ENCODE assay signal across 1 cellular context in the genomic region with DNA sequence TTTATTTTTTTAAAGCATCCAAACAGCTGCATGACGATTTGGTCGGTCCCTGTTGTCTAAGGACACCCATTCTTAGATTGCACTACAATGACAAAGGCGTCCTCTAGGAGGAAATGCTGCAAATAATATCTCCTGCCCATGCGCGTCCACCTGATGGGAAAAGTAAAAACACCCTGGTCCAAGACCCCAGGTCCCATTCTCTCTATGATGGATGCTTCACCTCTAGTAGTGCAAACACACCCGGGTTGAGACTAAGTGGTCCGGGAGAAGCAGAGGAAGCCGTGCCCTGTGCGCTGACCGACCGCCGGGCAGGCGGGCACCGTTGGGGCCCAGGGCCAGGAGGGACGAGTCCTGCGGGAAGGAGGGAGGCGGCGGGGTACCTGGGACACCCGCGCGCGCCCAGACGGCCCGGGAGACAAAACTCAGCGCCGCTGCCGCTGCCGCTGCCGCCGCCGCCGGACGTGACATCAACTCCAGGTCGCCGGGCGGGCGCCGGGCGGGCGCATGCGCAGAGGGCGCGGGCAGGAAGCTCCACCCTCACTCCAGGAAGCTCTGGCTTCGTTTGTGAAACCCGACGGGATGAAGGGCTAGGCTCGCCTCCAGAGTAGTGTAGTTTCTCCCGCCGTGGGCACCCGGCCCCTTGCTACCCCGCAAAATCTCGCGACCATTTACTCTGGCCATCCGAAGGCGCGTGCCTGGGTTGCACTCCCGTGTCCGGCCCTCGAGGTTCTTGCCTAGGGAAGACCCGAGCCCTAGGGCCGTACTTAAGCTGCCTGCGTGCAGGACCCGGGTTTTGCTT.
A peak's percentile ranks its signal among the peaks of the same experiment; 100 is the strongest.
TF ChIP-seq lines count a peak whose summit lies in the region.

TSS of gene TBC1D7 (minus strand) at position 462 of the 799 bp plus-strand sequence. CDS start 1,639 bp downstream, outside the sequence.

TF ChIP-seq in HepG2, 621 proteins besides CTCF, POLR2A, EP300 and RAD21 (continued from another document and continues in another):
- TF ChIP-seq TERF1 (CRISPR knock-in tag; IDR thresholded peaks at IDR 0.05) (no peak), ZBTB38 (CRISPR knock-in tag; IDR thresholded peaks at IDR 0.05) (no peak; the same call in 1 of the 2 replicates), U2AF2 (IDR thresholded peaks at IDR 0.05; ENCODE audit: low read depth, low read length) (no peak), ZNF629 (CRISPR knock-in tag; conservative IDR thresholded peaks at IDR 0.05) (no peak), KDM1A (CRISPR knock-in tag; IDR thresholded peaks at IDR 0.05) (0 out of 2 replicates have a peak, but pooled peaks have one; percentile 31), ZNF550 (CRISPR knock-in tag; IDR thresholded peaks at IDR 0.05; ENCODE audit: borderline replicate concordance) (0 out of 2 replicates have a peak, but pooled peaks have one; percentile 40), ZBTB20 (CRISPR knock-in tag; IDR thresholded peaks at IDR 0.05; ENCODE audit: borderline replicate concordance, low read depth) (peak; percentile 24; the same call in 1 of the 2 replicates), MED13 (CRISPR knock-in tag; IDR thresholded peaks at IDR 0.05) (0 out of 2 replicates have a peak, but pooled peaks have one; percentile 22), ZNF329 (CRISPR knock-in tag; IDR thresholded peaks at IDR 0.05; ENCODE audit: low read depth) (no peak), NR2F1 (CRISPR knock-in tag; IDR thresholded peaks at IDR 0.05) (no peak), ZNF782 (CRISPR knock-in tag; IDR thresholded peaks at IDR 0.05; ENCODE audit: borderline replicate concordance) (no peak), GABPB1 (CRISPR knock-in tag; IDR thresholded peaks at IDR 0.05) (peak; percentile 97), MEIS2 (CRISPR knock-in tag; IDR thresholded peaks at IDR 0.05) (no peak), CBX2 (IDR thresholded peaks at IDR 0.05; ENCODE audit: low read depth, low read length) (no peak), CBX2 (CRISPR knock-in tag; IDR thresholded peaks at IDR 0.05; ENCODE audit: low read depth) (peak; percentile 84), SAFB2 (CRISPR knock-in tag; IDR thresholded peaks at IDR 0.05; ENCODE audit: borderline replicate concordance, low read depth) (no peak), KDM5B (CRISPR knock-in tag; IDR thresholded peaks at IDR 0.05; ENCODE audit: borderline replicate concordance) (peak; percentile 84), ZNF326 (CRISPR knock-in tag; IDR thresholded peaks at IDR 0.05; ENCODE audit: borderline replicate concordance) (no peak), ZNF451 (CRISPR knock-in tag; IDR thresholded peaks at IDR 0.05) (0 out of 2 replicates have a peak, but pooled peaks have one; percentile 77), ZNF737 (CRISPR knock-in tag; IDR thresholded peaks at IDR 0.05; ENCODE audit: borderline replicate concordance) (peak; percentile 90; the same call in 1 of the 2 replicates), SNAI1 (CRISPR knock-in tag; IDR thresholded peaks at IDR 0.05; ENCODE audit: borderline replicate concordance) (no peak), SPEN (CRISPR knock-in tag; IDR thresholded peaks at IDR 0.05; ENCODE audit: low read depth) (peak; percentile 91), SATB2 (CRISPR knock-in tag; IDR thresholded peaks at IDR 0.05) (no peak; the same call in 1 of the 2 replicates), ZNF18 (CRISPR knock-in tag; IDR thresholded peaks at IDR 0.05; ENCODE audit: insufficient replicate concordance) (no peak), MIER2 (CRISPR knock-in tag; IDR thresholded peaks at IDR 0.05) (peak; percentile 37; the same call in 1 of the 2 replicates), HNRNPH1 (optimal IDR thresholded peaks at IDR 0.05; ENCODE audit: low read depth, low read length) (no peak), ZNF337 (CRISPR knock-in tag; IDR thresholded peaks at IDR 0.05; ENCODE audit: borderline replicate concordance, low read depth) (no peak), HOXD1 (CRISPR knock-in tag; IDR thresholded peaks at IDR 0.05) (no peak), DMAP1 (CRISPR knock-in tag; IDR thresholded peaks at IDR 0.05) (peak; percentile 83), ZFP62 (CRISPR knock-in tag; IDR thresholded peaks at IDR 0.05) (no peak), NFRKB (IDR thresholded peaks at IDR 0.05) (no peak), ZMYM4 (CRISPR knock-in tag; IDR thresholded peaks at IDR 0.05) (peak; percentile 88), ZSCAN9 (CRISPR knock-in tag; IDR thresholded peaks at IDR 0.05; ENCODE audit: borderline replicate concordance) (no peak; the same call in 1 of the 2 replicates), SIX1 (CRISPR knock-in tag; IDR thresholded peaks at IDR 0.05; ENCODE audit: borderline replicate concordance) (no peak), ZBTB1 (CRISPR knock-in tag; IDR thresholded peaks at IDR 0.05; ENCODE audit: borderline replicate concordance) (no peak), SALL1 (CRISPR knock-in tag; IDR thresholded peaks at IDR 0.05) (peak; percentile 86), EED (CRISPR knock-in tag; IDR thresholded peaks at IDR 0.05) (peak; percentile 87; the same call in 1 of the 2 replicates), TBP (CRISPR knock-in tag; IDR thresholded peaks at IDR 0.05) (no peak), SRSF9 (IDR thresholded peaks at IDR 0.05; ENCODE audit: borderline replicate concordance, insufficient read depth, low read depth, low read length, poor library complexity, severe bottlenecking) (no peak), ZNF230 (CRISPR knock-in tag; IDR thresholded peaks at IDR 0.05) (peak; percentile 49; the same call in 1 of the 2 replicates), AHR (CRISPR knock-in tag; IDR thresholded peaks at IDR 0.05) (peak; percentile 92), TCF7 (IDR thresholded peaks at IDR 0.05; ENCODE audit: low read depth) (no peak; the same call in 1 of the 2 replicates), KDM3A (CRISPR knock-in tag; IDR thresholded peaks at IDR 0.05; ENCODE audit: low read depth) (no peak), HNF4G (IDR thresholded peaks at IDR 0.05; ENCODE audit: borderline replicate concordance, low read depth, low read length) (no peak; the same call in 1 of the 2 replicates), HNF4G (CRISPR knock-in tag; IDR thresholded peaks at IDR 0.05; ENCODE audit: borderline replicate concordance, low read depth) (no peak), KDM5A (IDR thresholded peaks at IDR 0.05; ENCODE audit: borderline replicate concordance, low read length) (peak; percentile 76; the same call in 1 of the 2 replicates), ZNF546 (CRISPR knock-in tag; conservative IDR thresholded peaks at IDR 0.05) (peak; percentile 92), ONECUT2 (CRISPR knock-in tag; IDR thresholded peaks at IDR 0.05) (no peak), ZNF468 (CRISPR knock-in tag; IDR thresholded peaks at IDR 0.05) (no peak; the same call in 1 of the 2 replicates), PHF5A (CRISPR knock-in tag; IDR thresholded peaks at IDR 0.05; ENCODE audit: low read depth, unreplicated experiment) (peak; percentile 37), MLXIP (CRISPR knock-in tag; IDR thresholded peaks at IDR 0.05; ENCODE audit: borderline replicate concordance) (no peak), HNRNPL (IDR thresholded peaks at IDR 0.05; ENCODE audit: low read depth, low read length) (peak; percentile 25; the same call in 1 of the 2 replicates), NFE2L1 (CRISPR knock-in tag; IDR thresholded peaks at IDR 0.05; ENCODE audit: borderline replicate concordance) (peak; percentile 83; the same call in 1 of the 2 replicates), NFATC3 (CRISPR knock-in tag; IDR thresholded peaks at IDR 0.05) (no peak), GPN1 (CRISPR knock-in tag; IDR thresholded peaks at IDR 0.05; ENCODE audit: borderline replicate concordance) (no peak), RFXAP (CRISPR knock-in tag; IDR thresholded peaks at IDR 0.05; ENCODE audit: borderline replicate concordance) (peak; percentile 47; the same call in 1 of the 2 replicates), MIXL1 (CRISPR knock-in tag; IDR thresholded peaks at IDR 0.05) (no peak), KDM2A (CRISPR knock-in tag; IDR thresholded peaks at IDR 0.05; ENCODE audit: borderline replicate concordance, low read depth) (peak; percentile 85), MYPOP (CRISPR knock-in tag; IDR thresholded peaks at IDR 0.05) (peak; percentile 86)
- TF ChIP-seq, protein P1, sequence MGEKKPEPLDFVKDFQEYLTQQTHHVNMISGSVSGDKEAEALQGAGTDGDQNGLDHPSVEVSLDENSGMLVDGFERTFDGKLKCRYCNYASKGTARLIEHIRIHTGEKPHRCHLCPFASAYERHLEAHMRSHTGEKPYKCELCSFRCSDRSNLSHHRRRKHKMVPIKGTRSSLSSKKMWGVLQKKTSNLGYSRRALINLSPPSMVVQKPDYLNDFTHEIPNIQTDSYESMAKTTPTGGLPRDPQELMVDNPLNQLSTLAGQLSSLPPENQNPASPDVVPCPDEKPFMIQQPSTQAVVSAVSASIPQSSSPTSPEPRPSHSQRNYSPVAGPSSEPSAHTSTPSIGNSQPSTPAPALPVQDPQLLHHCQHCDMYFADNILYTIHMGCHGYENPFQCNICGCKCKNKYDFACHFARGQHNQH (CRISPR knock-in tag; IDR thresholded peaks at IDR 0.05) = peak; percentile 64
- TF ChIP-seq, protein P2, sequence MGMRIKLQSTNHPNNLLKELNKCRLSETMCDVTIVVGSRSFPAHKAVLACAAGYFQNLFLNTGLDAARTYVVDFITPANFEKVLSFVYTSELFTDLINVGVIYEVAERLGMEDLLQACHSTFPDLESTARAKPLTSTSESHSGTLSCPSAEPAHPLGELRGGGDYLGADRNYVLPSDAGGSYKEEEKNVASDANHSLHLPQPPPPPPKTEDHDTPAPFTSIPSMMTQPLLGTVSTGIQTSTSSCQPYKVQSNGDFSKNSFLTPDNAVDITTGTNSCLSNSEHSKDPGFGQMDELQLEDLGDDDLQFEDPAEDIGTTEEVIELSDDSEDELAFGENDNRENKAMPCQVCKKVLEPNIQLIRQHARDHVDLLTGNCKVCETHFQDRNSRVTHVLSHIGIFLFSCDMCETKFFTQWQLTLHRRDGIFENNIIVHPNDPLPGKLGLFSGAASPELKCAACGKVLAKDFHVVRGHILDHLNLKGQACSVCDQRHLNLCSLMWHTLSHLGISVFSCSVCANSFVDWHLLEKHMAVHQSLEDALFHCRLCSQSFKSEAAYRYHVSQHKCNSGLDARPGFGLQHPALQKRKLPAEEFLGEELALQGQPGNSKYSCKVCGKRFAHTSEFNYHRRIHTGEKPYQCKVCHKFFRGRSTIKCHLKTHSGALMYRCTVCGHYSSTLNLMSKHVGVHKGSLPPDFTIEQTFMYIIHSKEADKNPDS (CRISPR knock-in tag; IDR thresholded peaks at IDR 0.05) = peak; percentile 47; the same call in 1 of the 2 replicates
- TF ChIP-seq, protein P3, sequence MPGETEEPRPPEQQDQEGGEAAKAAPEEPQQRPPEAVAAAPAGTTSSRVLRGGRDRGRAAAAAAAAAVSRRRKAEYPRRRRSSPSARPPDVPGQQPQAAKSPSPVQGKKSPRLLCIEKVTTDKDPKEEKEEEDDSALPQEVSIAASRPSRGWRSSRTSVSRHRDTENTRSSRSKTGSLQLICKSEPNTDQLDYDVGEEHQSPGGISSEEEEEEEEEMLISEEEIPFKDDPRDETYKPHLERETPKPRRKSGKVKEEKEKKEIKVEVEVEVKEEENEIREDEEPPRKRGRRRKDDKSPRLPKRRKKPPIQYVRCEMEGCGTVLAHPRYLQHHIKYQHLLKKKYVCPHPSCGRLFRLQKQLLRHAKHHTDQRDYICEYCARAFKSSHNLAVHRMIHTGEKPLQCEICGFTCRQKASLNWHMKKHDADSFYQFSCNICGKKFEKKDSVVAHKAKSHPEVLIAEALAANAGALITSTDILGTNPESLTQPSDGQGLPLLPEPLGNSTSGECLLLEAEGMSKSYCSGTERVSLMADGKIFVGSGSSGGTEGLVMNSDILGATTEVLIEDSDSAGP (CRISPR knock-in tag; IDR thresholded peaks at IDR 0.05; ENCODE audit: borderline replicate concordance) = peak; percentile 91; the same call in 1 of the 2 replicates
